In genomic region chr11:12088531-12088930, GRCh38 we compare ENCODE assay signal across 12 cellular contexts. TPM values are rescaled to one million over a fixed set of nuclear protein-coding genes. Genes with fewer than 3 reads are reported as not detected.
A peak's percentile ranks its signal among the peaks of the same experiment; 100 is the strongest.
DNase-seq lines count a peak whose midpoint lies in the region; ATAC-seq and TF ChIP-seq lines count a peak whose summit lies in the region.
"Had no signal": no experiment of that assay in that cellular context is flagged by ENCODE, and none has a peak within 500 bp of the region (broad histone marks: within the 10 kb centered on the region; RNA-seq: fewer than 3 reads in every experiment).

No MANE protein-coding gene starts in this region.

- H3K9me3 ChIP-seq in Caco-2, result no peaks in the 10 kb centered on the region
- H3K9me3 ChIP-seq in esophagus muscularis mucosa, result no peaks in the 10 kb centered on the region
- H3K9me3 ChIP-seq in skeletal muscle satellite cell (replicated peaks; ENCODE audit: low read length), result no peaks in the 10 kb centered on the region

- intact Hi-C loops in Caco-2 (cut with micrococcal nuclease; ENCODE audit: unreplicated experiment) (loop anchor here (1.0 kb wide), 2 partner anchors 148 to 193 kb away; no protein-coding TSS in a partner anchor), esophagus muscularis mucosa (cut with DNase I) (no loop called here)

- WGBS in esophagus muscularis mucosa, result 96% methylated on average over 9 of the region's 9 CpGs

- peaks cover 14% of the 10 kb centered on the region for H3K9me3 Mint-ChIP-seq in Caco-2 (ENCODE audit: unreplicated experiment)
- H3K9me3 Mint-ChIP-seq: CD8-positive, alpha-beta T cell; mesothelial cell of epicardium had no signal

- H3K36me3 Mint-ChIP-seq in Caco-2 (ENCODE audit: insufficient read depth, unreplicated experiment), result peaks cover 5% of the 10 kb centered on the region
- H3K36me3 Mint-ChIP-seq: CD8-positive, alpha-beta T cell; mesothelial cell of epicardium had no signal

- no peaks in the 10 kb centered on the region for H3K36me3 ChIP-seq in Caco-2 (ENCODE audit: control insufficient read depth, insufficient read depth, low read length)
- H3K36me3 ChIP-seq in esophagus muscularis mucosa, result no peaks in the 10 kb centered on the region
- no peaks in the 10 kb centered on the region for H3K36me3 ChIP-seq in skeletal muscle satellite cell (ENCODE audit: insufficient read depth, low read length)

- TF ChIP-seq CTCF in Caco-2 (IDR thresholded peaks at IDR 0.05; ENCODE audit: insufficient read depth in 1 of 2, low read depth in 1 of 2, low read length in 1 of 2, severe bottlenecking in 1 of 2, unreplicated experiment in 1 of 2) (no peak), RWPE1 (conservative IDR thresholded peaks at IDR 0.05; ENCODE audit: low read depth) (no peak), esophagus muscularis mucosa (IDR thresholded peaks at IDR 0.05) (no peak)

- no peak for ATAC-seq in GM21381 (IDR thresholded peaks at IDR 0.05; ENCODE audit: unreplicated experiment)

- POLR2A ChIA-PET in Caco-2 (lab: Charles Lee), result interaction anchor here (1.0 kb wide), 1 partner anchor 21 kb away, joined by 3 read pairs; the partner anchor contains the start of gene MICAL2
- POLR2A ChIA-PET in RWPE1 (lab: Yijun Ruan, JAX; ENCODE audit: low non-redundant PET), result no interaction called here

- TF ChIP-seq POLR2A in esophagus muscularis mucosa (IDR thresholded peaks at IDR 0.05; ENCODE audit: low read depth), result no peak

- H3K27ac ChIP-seq in RWPE1 (peak overlapping the region; percentile 97), esophagus muscularis mucosa (replicated peaks in 1 of 4) (peak overlapping the region; percentile 89 to 91 (median 90))

- H3K27me3 ChIP-seq in Caco-2 (replicated peaks; ENCODE audit: control insufficient read depth, insufficient read depth, low read length) (no peaks in the 10 kb centered on the region), esophagus muscularis mucosa (no peaks in the 10 kb centered on the region), skeletal muscle satellite cell (ENCODE audit: control insufficient read depth, insufficient read depth, low read length) (no peaks in the 10 kb centered on the region)

- H3K9ac ChIP-seq in skeletal muscle satellite cell (ENCODE audit: low read depth, low read length), result peak overlapping the region; percentile 93

- peaks cover 82% of the 10 kb centered on the region for H3K4me1 ChIP-seq in Caco-2
- peaks cover 68 to 80% (median 71%) of the 10 kb centered on the region in 4 donors for H3K4me1 ChIP-seq in esophagus muscularis mucosa
- peaks cover 74% of the 10 kb centered on the region for H3K4me1 ChIP-seq in skeletal muscle satellite cell (ENCODE audit: control insufficient read depth, insufficient read depth, low read length)

- DNase-seq in Caco-2 (peak in 1 of 2 experiments; percentile 23), RWPE1 (ENCODE audit: low spot score) (no peak), esophagus muscularis mucosa (ENCODE audit: extremely low spot score) (no peak), SKM-1 treated with dmso at 0.1 percent for 144 hours (lab: John Stamatoyannopoulos, UW; ENCODE audit: unreplicated experiment) (no peak), anterior cingulate cortex (lab: John Stamatoyannopoulos, UW) (no peak)
- DNase-seq: CD8-positive, alpha-beta T cell; H7; NCI-H187 treated with DMSO at 0.1 percent for 48 hours; SHP77 treated with DMSO at 0.1 percent for 48 hours had no signal

- CTCF ChIA-PET in Caco-2 (lab: Charles Lee) (interaction anchor here (1.0 to 3.3 kb wide), 12 partner anchors 14 to 193 kb away, joined by 3 to 21 read pairs (median 6); no protein-coding TSS in a partner anchor), RWPE1 (lab: Yijun Ruan, JAX) (interaction anchor here (0.6 to 2.0 kb wide), 3 partner anchors 65 to 148 kb away, joined by 4 to 6 read pairs (median 4); no protein-coding TSS in a partner anchor)

- H3K27ac Mint-ChIP-seq in Caco-2 (ENCODE audit: unreplicated experiment), result peak overlapping the region; percentile 78
- H3K27ac Mint-ChIP-seq: mesothelial cell of epicardium had no signal

- H3K4me1 Mint-ChIP-seq in Caco-2 (ENCODE audit: low read depth, unreplicated experiment), result peaks cover 68% of the 10 kb centered on the region

- H3K4me3 ChIP-seq in Caco-2 (ENCODE audit: low read depth, low read length) (no peak overlapping the region), esophagus muscularis mucosa (no peak overlapping the region), skeletal muscle satellite cell (ENCODE audit: low read length) (no peak overlapping the region)

- no TSS peak for BruUV-seq in Caco-2 (replicated peaks; lab: Mats Ljungman, UMichigan)

- no peak for TF ChIP-seq EP300 in esophagus muscularis mucosa (IDR thresholded peaks at IDR 0.05)

- H3K4me2 ChIP-seq in skeletal muscle satellite cell (ENCODE audit: low read length), result no peak overlapping the region

- no peaks in the 10 kb centered on the region for H3K27me3 Mint-ChIP-seq in Caco-2 (ENCODE audit: insufficient read depth, unreplicated experiment)

- no peak overlapping the region for H3K4me3 Mint-ChIP-seq in Caco-2 (ENCODE audit: unreplicated experiment)
- H3K4me3 Mint-ChIP-seq: mesothelial cell of epicardium had no signal

RNA-seq across cellular contexts. Expression of gene MICAL2, which starts 21.9 kb away (rescaled TPM):
- total RNA-seq in Caco-2 (2022), result 247 and 272 TPM in 2 replicates
- total RNA-seq in esophagus muscularis mucosa, result 100 to 1,000 TPM; 195 to 499 (median 259) TPM
- total RNA-seq in skeletal muscle satellite cell (2012; rRNA removed), result 25.6 and 43.9 TPM in 2 replicates
